27 cellular contexts compared by ENCODE assay signal in the genomic region with DNA sequence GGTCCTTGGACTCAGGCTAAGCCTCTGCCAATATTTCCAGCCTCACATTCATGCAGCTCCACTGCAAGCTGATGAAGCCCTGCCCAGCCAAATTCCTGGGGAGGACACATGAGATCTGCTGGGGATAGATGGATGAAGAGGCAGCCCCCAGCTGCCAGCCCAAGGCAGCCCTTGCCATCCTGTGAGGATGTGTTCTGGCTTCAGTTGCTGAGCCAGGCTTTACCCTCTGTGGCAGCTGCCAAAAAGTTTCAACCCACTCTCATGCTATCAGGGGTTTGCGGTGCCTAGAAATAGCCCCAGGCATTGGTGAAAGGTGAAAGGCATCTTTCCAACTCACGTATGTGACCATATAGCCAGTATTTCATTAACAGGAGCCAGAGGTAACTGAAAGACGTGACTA. TPM values are rescaled to one million over a fixed set of nuclear protein-coding genes. Genes with fewer than 3 reads are reported as not detected.
"Had no signal": no experiment of that assay in that cellular context is flagged by ENCODE, and none has a peak within 500 bp of the region (broad histone marks: within the 10 kb centered on the region; RNA-seq: fewer than 3 reads in every experiment).

No MANE protein-coding gene starts in this region.

- H3K9me3 Mint-ChIP-seq: immature natural killer cell; natural killer cell; neural progenitor cell; stimulated activated effector memory CD8-positive, alpha-beta T cell treated with anti-CD3 and anti-CD28 coated beads, Interleukin-12 subunit alpha, Interleukin-12 subunit beta, amount 100 ng/mL, for 72 hours; stimulated activated naive CD8-positive, alpha-beta T cell treated with anti-CD3 and anti-CD28 coated beads, Interleukin-15, Interleukin-2, amounts not matched to agents 100 ng/mL and 50 ng/mL, for 24 hours had no signal

- H3K4me3 Mint-ChIP-seq: immature natural killer cell; naive B cell; natural killer cell; nephron progenitor cell; neural progenitor cell; stimulated activated effector memory CD8-positive, alpha-beta T cell treated with anti-CD3 and anti-CD28 coated beads, Interleukin-12 subunit alpha, Interleukin-12 subunit beta, amount 100 ng/mL, for 72 hours; stimulated activated naive CD8-positive, alpha-beta T cell treated with anti-CD3 and anti-CD28 coated beads, Interleukin-15, Interleukin-2, amounts not matched to agents 100 ng/mL and 50 ng/mL, for 24 hours had no signal

- DNase-seq: hypothalamus; immature natural killer cell; kidney; left colon; left lung; lower lobe of right lung; mammary epithelial cell; mesenchymal stem cell; naive B cell; natural killer cell; nephron progenitor cell; ovary; posterior cingulate gyrus; retina; right cardiac atrium; small intestine; spleen; stimulated activated CD4-positive, alpha-beta T cell treated with anti-CD3 and anti-CD28 coated beads, Interleukin-4, amount 100 ng/mL, for 24 hours; stimulated activated naive CD4-positive, alpha-beta T cell; tibial artery; trophoblast cell; upper lobe of right lung had no signal

- H3K36me3 Mint-ChIP-seq: immature natural killer cell; naive B cell; natural killer cell; neural progenitor cell; stimulated activated effector memory CD8-positive, alpha-beta T cell treated with anti-CD3 and anti-CD28 coated beads, Interleukin-12 subunit alpha, Interleukin-12 subunit beta, amount 100 ng/mL, for 72 hours had no signal

- H3K27ac Mint-ChIP-seq: immature natural killer cell; naive B cell; natural killer cell; nephron progenitor cell; neural progenitor cell; stimulated activated effector memory CD8-positive, alpha-beta T cell treated with anti-CD3 and anti-CD28 coated beads, Interleukin-12 subunit alpha, Interleukin-12 subunit beta, amount 100 ng/mL, for 72 hours; stimulated activated naive CD8-positive, alpha-beta T cell treated with anti-CD3 and anti-CD28 coated beads, Interleukin-15, Interleukin-2, amounts not matched to agents 100 ng/mL and 50 ng/mL, for 24 hours had no signal

- ATAC-seq: left colon; left lung; lower lobe of right lung; natural killer cell; right cardiac atrium; sciatic nerve; stimulated activated effector memory CD8-positive, alpha-beta T cell treated with anti-CD3 and anti-CD28 coated beads, Interleukin-12 subunit alpha, Interleukin-12 subunit beta, amount 100 ng/mL, for 72 hours; upper lobe of right lung had no signal

- H3K4me1 Mint-ChIP-seq: immature natural killer cell; naive B cell; natural killer cell; neural progenitor cell; stimulated activated effector memory CD8-positive, alpha-beta T cell treated with anti-CD3 and anti-CD28 coated beads, Interleukin-12 subunit alpha, Interleukin-12 subunit beta, amount 100 ng/mL, for 72 hours had no signal

RNA-seq across cellular contexts. Expression of gene C2CD4A, which starts 37.6 kb away (rescaled TPM):
- total RNA-seq: mammary epithelial cell, natural killer cell, right cardiac atrium, sciatic nerve, spleen, subcutaneous adipose tissue had no signal
- polyA plus RNA-seq: immature natural killer cell, mammary epithelial cell had no signal
